In the genomic region with DNA sequence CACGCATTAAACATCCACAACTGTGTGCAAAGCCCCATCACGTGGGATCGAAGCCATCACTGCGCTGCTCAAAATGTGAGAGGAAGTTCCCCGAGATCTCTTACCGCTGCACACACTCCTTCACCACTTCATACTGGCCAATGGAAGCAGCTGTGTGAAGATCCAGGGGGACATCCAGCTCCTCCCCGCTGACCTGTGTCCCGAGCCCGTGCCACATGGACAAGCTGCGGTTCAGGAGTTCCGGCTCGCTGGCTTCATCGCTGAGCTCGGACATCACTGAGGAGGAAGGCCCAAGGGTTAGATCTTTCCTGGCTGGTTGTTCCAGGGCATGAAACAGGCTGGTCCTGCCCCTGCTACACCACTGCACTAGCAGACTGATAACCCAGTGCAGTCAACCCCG, we compare ENCODE assay signal across 20 cellular contexts. TPM values are rescaled to one million over a fixed set of nuclear protein-coding genes. Genes with fewer than 3 reads are reported as not detected.
DNase-seq lines count a peak whose midpoint lies in the region; ATAC-seq and TF ChIP-seq lines count a peak whose summit lies in the region.
"Had no signal": no experiment of that assay in that cellular context is flagged by ENCODE, and none has a peak within 500 bp of the region (broad histone marks: within the 10 kb centered on the region; RNA-seq: fewer than 3 reads in every experiment).

No MANE protein-coding gene starts in this region.

- no TSS peak for BruUV-seq in IMR-90 (replicated peaks; lab: Mats Ljungman, UMichigan)

- H3K79me1 ChIP-seq in IMR-90 (ENCODE audit: low read depth in 1 of 2, low read length in 2 of 2) (peaks cover 19 to 54% of the 10 kb centered on the region in 2 experiments), trophoblast cell (ENCODE audit: low read length) (peaks cover 6% of the 10 kb centered on the region)

- dilution Hi-C loops in IMR-90 (cut with HindIII; ENCODE audit: low sequenced_read_pairs, unreplicated experiment), result no loop called here

- no peak for ATAC-seq in IMR-90 (ENCODE audit: low read depth)
- ATAC-seq: HCT116 had no signal

- H3K9me3 Mint-ChIP-seq in chondrocyte (ENCODE audit: low read depth) (no peaks in the 10 kb centered on the region), nephron progenitor cell (no peaks in the 10 kb centered on the region)
- H3K9me3 Mint-ChIP-seq: CD4-positive, alpha-beta memory T cell had no signal

- intact Hi-C loops in IMR-90 (cut with micrococcal nuclease), result no loop called here
- intact Hi-C loops in breast epithelium (cut with DNase I; ENCODE audit: low total_unique reads), result no loop called here

- no peak overlapping the region for H2BK120ac ChIP-seq in IMR-90 (ENCODE audit: low read depth, low read length)
- no peak overlapping the region for H2BK120ac ChIP-seq in trophoblast cell (ENCODE audit: insufficient read depth, low read length, poor library complexity)

- no peak overlapping the region for H2BK15ac ChIP-seq in IMR-90 (ENCODE audit: low read depth, low read length)

- H3K4me1 ChIP-seq in IMR-90 (ENCODE audit: control insufficient read depth, insufficient read depth, low read length) (no peaks in the 10 kb centered on the region), trophoblast cell (ENCODE audit: control insufficient read depth in 1 of 2, insufficient read depth in 2 of 2, low read length in 2 of 2) (peaks cover under 1 to 2% of the 10 kb centered on the region in 2 experiments), breast epithelium (no peaks in the 10 kb centered on the region), HAP-1 (peaks cover 3% of the 10 kb centered on the region; the same call in 1 of the 2 replicates)

- H3K4me3 ChIP-seq in IMR-90 (ENCODE audit: insufficient read depth, low read depth, low read length), result no peak overlapping the region
- no peak overlapping the region for H3K4me3 ChIP-seq in trophoblast cell (ENCODE audit: low read depth, low read length)
- H3K4me3 ChIP-seq in breast epithelium, result no peak overlapping the region
- H3K4me3 ChIP-seq in HAP-1, result no peak overlapping the region

- H3K27me3 ChIP-seq in IMR-90 (ENCODE audit: control insufficient read depth, insufficient read depth, low read length) (no peaks in the 10 kb centered on the region), trophoblast cell (ENCODE audit: insufficient read depth, low read length) (no peaks in the 10 kb centered on the region), breast epithelium (no peaks in the 10 kb centered on the region), HAP-1 (ENCODE audit: low read depth) (no peaks in the 10 kb centered on the region)

- H3K56ac ChIP-seq in IMR-90 (ENCODE audit: extremely low read depth, insufficient read depth, low read length), result no peak overlapping the region

- DNase-seq in IMR-90, result no peak
- DNase-seq in chondrocyte (ENCODE audit: low spot score), result peak; percentile 61
- no peak for DNase-seq in nephron progenitor cell
- DNase-seq in trophoblast cell, result no peak
- no peak for DNase-seq in breast epithelium (ENCODE audit: low spot score in 2 of 2)
- DNase-seq in NCI-H345 (lab: John Stamatoyannopoulos, UW), result no peak
- no peak for DNase-seq in NCI-H226
- DNase-seq in HAP-1 (ENCODE audit: low spot score in 2 of 2), result no peak
- DNase-seq: C1 segment of cervical spinal cord; Calu3; CD4-positive, alpha-beta memory T cell; COR-L47; DMS153; DND-41; H7 had no signal

- H3K14ac ChIP-seq in IMR-90 (replicated peaks; ENCODE audit: low read depth, low read length), result no peak overlapping the region
- H3K14ac ChIP-seq in trophoblast cell (ENCODE audit: low read length), result no peak overlapping the region

- no peak overlapping the region for H2BK12ac ChIP-seq in trophoblast cell (ENCODE audit: low read length)

- H3K9me3 ChIP-seq in IMR-90 (ENCODE audit: control insufficient read depth, insufficient read depth, low read length) (no peaks in the 10 kb centered on the region), trophoblast cell (ENCODE audit: insufficient read depth, low read depth, low read length) (no peaks in the 10 kb centered on the region), breast epithelium (no peaks in the 10 kb centered on the region), HAP-1 (no peaks in the 10 kb centered on the region)

- H2BK5ac ChIP-seq in IMR-90 (ENCODE audit: low read depth, low read length, poor library complexity, severe bottlenecking), result no peak overlapping the region
- no peak overlapping the region for H2BK5ac ChIP-seq in trophoblast cell (ENCODE audit: low read depth, low read length, poor library complexity)

- peaks cover 38% of the 10 kb centered on the region for H3K36me3 ChIP-seq in IMR-90 (ENCODE audit: control insufficient read depth, insufficient read depth, low read length)
- H3K36me3 ChIP-seq in trophoblast cell (ENCODE audit: control insufficient read depth in 1 of 2, insufficient read depth in 2 of 2, low read length in 2 of 2), result peaks cover 24 to 27% of the 10 kb centered on the region in 2 experiments
- H3K36me3 ChIP-seq in breast epithelium, result no peaks in the 10 kb centered on the region
- H3K36me3 ChIP-seq in HAP-1 (replicated peaks), result peaks cover 23% of the 10 kb centered on the region

- no peak overlapping the region; the same call in 1 of the 2 replicates for H3K23ac ChIP-seq in IMR-90 (ENCODE audit: low read depth, low read length)
- no peak overlapping the region for H3K23ac ChIP-seq in trophoblast cell (ENCODE audit: low read length)

- peaks cover 4% of the 10 kb centered on the region; the same call in 1 of the 2 replicates for H3K9me1 ChIP-seq in IMR-90 (ENCODE audit: insufficient read depth, low read length)

- POLR2A ChIA-PET in IMR-90 (lab: Charles Lee; ENCODE audit: unreplicated experiment), result no interaction called here

- H3K9ac ChIP-seq in IMR-90 (ENCODE audit: low read depth, low read length) (no peak overlapping the region), trophoblast cell (ENCODE audit: low read length) (no peak overlapping the region)

- TF ChIP-seq RAD21 in IMR-90 (IDR thresholded peaks at IDR 0.05; ENCODE audit: low read length), result no peak

- peaks cover 3% of the 10 kb centered on the region; the same call in 1 of the 2 replicates for H4K20me1 ChIP-seq in IMR-90 (ENCODE audit: insufficient read depth, low read length)

- H4K91ac ChIP-seq in IMR-90 (ENCODE audit: insufficient read depth, low read depth, low read length), result no peak overlapping the region
- H4K91ac ChIP-seq in trophoblast cell (ENCODE audit: low read depth, low read length), result no peak overlapping the region

- H4K8ac ChIP-seq in IMR-90 (ENCODE audit: low read depth in 2 of 2, low read length in 2 of 2), result no peak overlapping the region
- no peak overlapping the region for H4K8ac ChIP-seq in trophoblast cell (ENCODE audit: low read depth, low read length)

- no peak overlapping the region for H2BK20ac ChIP-seq in IMR-90 (ENCODE audit: low read depth, low read length)

- H3K4me3 Mint-ChIP-seq in chondrocyte (ENCODE audit: unreplicated experiment), result no peak overlapping the region
- no peak overlapping the region for H3K4me3 Mint-ChIP-seq in nephron progenitor cell
- H3K4me3 Mint-ChIP-seq: CD4-positive, alpha-beta memory T cell had no signal

- H3K4ac ChIP-seq in IMR-90 (ENCODE audit: low read depth, low read length) (no peak overlapping the region), trophoblast cell (ENCODE audit: low read depth, low read length) (peak overlapping the region; percentile 9)

- H3K27ac ChIP-seq in IMR-90 (ENCODE audit: insufficient read depth, low read length) (no peak overlapping the region), trophoblast cell (ENCODE audit: low read depth, low read length) (no peak overlapping the region), breast epithelium (no peak overlapping the region)

- H4K5ac ChIP-seq in IMR-90 (ENCODE audit: low read depth, low read length), result no peak overlapping the region

- no peak overlapping the region for H3K27ac Mint-ChIP-seq in chondrocyte (ENCODE audit: unreplicated experiment)
- peak overlapping the region; percentile 51 for H3K27ac Mint-ChIP-seq in nephron progenitor cell

- WGBS in IMR-90 (ENCODE audit: extremely low coverage in 2 of 2, insufficient read length in 1 of 2), 2 experiments, result 97% methylated on average over 10 of the region's 15 CpGs; no CpG with 5 or more reads in 1 of the 2 experiments
- WGBS in trophoblast cell (ENCODE audit: extremely low coverage, insufficient coverage, insufficient read length), result no CpG with 5 or more reads among the region's 15 CpGs

- H3K18ac ChIP-seq in IMR-90 (ENCODE audit: low read depth, low read length) (no peak overlapping the region), trophoblast cell (ENCODE audit: low read length) (no peak overlapping the region)

- H4K12ac ChIP-seq in trophoblast cell (ENCODE audit: low read depth, low read length), result no peak overlapping the region

- no peak overlapping the region for H2AFZ ChIP-seq in IMR-90 (replicated peaks; ENCODE audit: low read length, poor library complexity)
- H2AFZ ChIP-seq in trophoblast cell (ENCODE audit: insufficient read depth, low read length, poor library complexity), result no peak overlapping the region

- H3K79me2 ChIP-seq in trophoblast cell (ENCODE audit: control insufficient read depth, insufficient read depth, low read length, poor library complexity), result peaks cover 2% of the 10 kb centered on the region

- peaks cover 14% of the 10 kb centered on the region for H3K36me3 Mint-ChIP-seq in chondrocyte (ENCODE audit: low read depth)
- peaks cover 33% of the 10 kb centered on the region for H3K36me3 Mint-ChIP-seq in nephron progenitor cell (ENCODE audit: low read depth)

- no peak overlapping the region for H3K4me2 ChIP-seq in IMR-90 (ENCODE audit: low read depth, low read length)
- H3K4me2 ChIP-seq in trophoblast cell (ENCODE audit: low read length), result no peak overlapping the region

- TF ChIP-seq CTCF in IMR-90 (conservative IDR thresholded peaks at IDR 0.05; ENCODE audit: low read depth, low read length), result no peak
- TF ChIP-seq CTCF in chondrocyte (IDR thresholded peaks at IDR 0.05), result no peak
- TF ChIP-seq CTCF in nephron progenitor cell (IDR thresholded peaks at IDR 0.05), result no peak
- no peak for TF ChIP-seq CTCF in breast epithelium (IDR thresholded peaks at IDR 0.05)

- H2AK9ac ChIP-seq in IMR-90 (replicated peaks; ENCODE audit: low read depth, low read length, poor library complexity), result peak overlapping the region; percentile 20

- TF ChIP-seq POLR2A in IMR-90 (IDR thresholded peaks at IDR 0.05; ENCODE audit: low read depth, low read length) (no peak), breast epithelium (IDR thresholded peaks at IDR 0.05) (no peak)

- in situ Hi-C loops in IMR-90 (cut with MboI; ENCODE audit: low sequenced_read_pairs) (no loop called here), HAP-1 (cut with MboI; ENCODE audit: low sequenced_read_pairs) (no loop called here)

- no peak overlapping the region for H2AK5ac ChIP-seq in IMR-90 (ENCODE audit: low read depth, low read length)
- H2AK5ac ChIP-seq in trophoblast cell (ENCODE audit: low read length), result no peak overlapping the region

- H3K4me1 Mint-ChIP-seq in chondrocyte (ENCODE audit: low read depth) (peaks cover 9% of the 10 kb centered on the region), nephron progenitor cell (peaks cover 32% of the 10 kb centered on the region)

- H3K27me3 Mint-ChIP-seq in chondrocyte (ENCODE audit: low read depth), result no peaks in the 10 kb centered on the region
- H3K27me3 Mint-ChIP-seq in nephron progenitor cell (ENCODE audit: low read depth, poor library complexity), result no peaks in the 10 kb centered on the region
- H3K27me3 Mint-ChIP-seq: CD4-positive, alpha-beta memory T cell had no signal

- CTCF ChIA-PET in IMR-90 (lab: Yijun Ruan, JAX), result no interaction called here

RNA-seq across cellular contexts. Expression of gene ANKS3, which starts 4.2 kb away (rescaled TPM):
- total RNA-seq in IMR-90 (2012; rRNA removed) (22.2 and 24.4 TPM in 2 replicates), chondrocyte (21.8 to 30.6 TPM (median 24.9 TPM) in 3 replicates), breast epithelium (10 to 100 TPM; 12.6 to 33.1 (median 23.6) TPM)
- 23.7 and 25.0 TPM in 2 replicates for polyA plus RNA-seq in IMR-90 (2012; rRNA removed)
- polyA plus RNA-seq in IMR-90 (2012; cell fraction: cytosol; rRNA removed), result 15.1 and 18.0 TPM in 2 replicates
- 91.7 and 149 TPM in 2 replicates for polyA plus RNA-seq in IMR-90 (2012; cell fraction: nucleus; rRNA removed; ENCODE audit: low replicate concordance)
- 6.5 and 6.6 TPM in 2 replicates for polyA plus RNA-seq in trophoblast cell (2013)

RNA-seq across cellular contexts. Expression of gene DNAAF8, which starts 4.5 kb away (rescaled TPM):
- 0.54 and 0.56 TPM in 2 replicates for total RNA-seq in IMR-90 (2012; rRNA removed)
- polyA plus RNA-seq in IMR-90 (2012; rRNA removed), result 1.7 TPM in 2 replicates
- 0.68 and 1.1 TPM in 2 replicates for polyA plus RNA-seq in IMR-90 (2012; cell fraction: cytosol; rRNA removed)
- 0.99 and 1.6 TPM in 2 replicates for polyA plus RNA-seq in IMR-90 (2012; cell fraction: nucleus; rRNA removed; ENCODE audit: low replicate concordance)
- total RNA-seq in chondrocyte, result 2.0 to 2.6 TPM (median 2.2 TPM) in 3 replicates
- polyA plus RNA-seq in trophoblast cell (2013), result 0.42 and 0.55 TPM in 2 replicates
- 1 to 10 TPM; 1.3 to 2.3 (median 1.8) TPM for total RNA-seq in breast epithelium
- total RNA-seq: H1 had no signal

RNA-seq across cellular contexts. Expression of gene NUDT16L1, which starts 36.5 kb away (rescaled TPM):
- 22.9 and 28.3 TPM in 2 replicates for total RNA-seq in IMR-90 (2012; rRNA removed)
- 44.3 and 63.8 TPM in 2 replicates for polyA plus RNA-seq in IMR-90 (2012; rRNA removed)
- polyA plus RNA-seq in IMR-90 (2012; cell fraction: cytosol; rRNA removed), result 55.5 and 62.4 TPM in 2 replicates
- 25.7 and 61.5 TPM in 2 replicates for polyA plus RNA-seq in IMR-90 (2012; cell fraction: nucleus; rRNA removed; ENCODE audit: low replicate concordance)
- total RNA-seq in chondrocyte, result 20.4 to 27.4 TPM (median 22.9 TPM) in 3 replicates
- polyA plus RNA-seq in trophoblast cell (2013), result 21.1 and 21.4 TPM in 2 replicates
- total RNA-seq in breast epithelium, result 10 to 100 TPM; 22.4 to 38.0 (median 32.3) TPM

RNA-seq across cellular contexts. Expression of gene ZNF500, which starts 37.1 kb away (rescaled TPM):
- total RNA-seq in IMR-90 (2012; rRNA removed), result 4.5 and 4.7 TPM in 2 replicates
- polyA plus RNA-seq in IMR-90 (2012; rRNA removed), result 5.9 and 7.3 TPM in 2 replicates
- polyA plus RNA-seq in IMR-90 (2012; cell fraction: cytosol; rRNA removed), result 2.6 and 6.0 TPM in 2 replicates
- polyA plus RNA-seq in IMR-90 (2012; cell fraction: nucleus; rRNA removed; ENCODE audit: low replicate concordance), result 25.8 and 41.4 TPM in 2 replicates
- total RNA-seq in chondrocyte, result 13.1 to 16.2 TPM (median 14.7 TPM) in 3 replicates
- 5.0 and 5.6 TPM in 2 replicates for polyA plus RNA-seq in trophoblast cell (2013)
- 10 to 100 TPM in 2 of 3 donors, 1 to 10 TPM in 1; 8.2 to 17.0 (median 16.4) TPM for total RNA-seq in breast epithelium

RNA-seq across cellular contexts. Expression of gene SEPTIN12, which starts 58.3 kb away (rescaled TPM):
- total RNA-seq in IMR-90 (2012; rRNA removed) (not detected in 2 replicates), chondrocyte (not detected in 3 replicates), breast epithelium (not detected)
- polyA plus RNA-seq in IMR-90 (2012; rRNA removed), result not detected in 2 replicates
- not detected in 2 replicates for polyA plus RNA-seq in IMR-90 (2012; cell fraction: cytosol; rRNA removed)
- 0.10 TPM in 1 of 2 replicates, not detected in the other for polyA plus RNA-seq in IMR-90 (2012; cell fraction: nucleus; rRNA removed; ENCODE audit: low replicate concordance)
- 0.27 and 0.42 TPM in 2 replicates for polyA plus RNA-seq in trophoblast cell (2013)
- total RNA-seq: A172; A673; Calu3; CD4-positive, alpha-beta memory T cell; H1; H7 had no signal
- polyA plus RNA-seq: BJ; CD4-positive, alpha-beta memory T cell had no signal
